ENCODE assay signal across 22 cellular contexts in the genomic region with DNA sequence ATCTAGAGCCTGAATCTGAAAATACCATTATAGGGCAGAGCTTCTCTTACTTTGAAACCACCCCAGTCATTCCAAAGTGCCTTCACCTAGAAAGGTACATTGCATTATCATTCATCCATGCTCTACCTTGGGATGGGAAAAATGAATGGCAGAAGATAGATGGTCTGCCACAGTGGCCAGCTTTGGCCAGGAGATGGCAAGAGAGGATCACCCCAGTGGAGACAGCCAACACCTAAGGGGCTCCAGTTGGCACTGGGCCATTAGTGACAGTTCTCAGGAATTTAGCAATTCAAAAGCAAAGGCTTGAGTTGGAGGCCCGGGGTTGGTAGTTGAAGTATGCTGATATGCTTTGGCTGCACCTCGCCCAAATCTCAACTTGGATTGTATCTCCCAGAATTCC.
"Had no signal": no experiment of that assay in that cellular context is flagged by ENCODE, and none has a peak within 500 bp of the region (broad histone marks: within the 10 kb centered on the region; RNA-seq: fewer than 3 reads in every experiment).

No MANE protein-coding gene starts in this region.

- H3K4me3 ChIP-seq: esophagus squamous epithelium, gastroesophageal sphincter, left ventricle myocardium inferior, lower lobe of right lung, neural progenitor cell, ovary, right atrium auricular region, stomach, thoracic aorta, transverse colon had no signal

- DNase-seq: effector memory CD8-positive, alpha-beta T cell; esophagus squamous epithelium; foreskin fibroblast; glutamatergic neuron; kidney; left cardiac atrium; left ventricle myocardium inferior; lower lobe of right lung; midbrain; nucleus accumbens; ovary; small intestine; stimulated activated CD4-positive, alpha-beta T cell treated with anti-CD3 and anti-CD28 coated beads, Interleukin-12 subunit alpha, Interleukin-12 subunit beta, amount 100 ng/mL, for 4 hours; stimulated activated naive CD4-positive, alpha-beta T cell; stomach; substantia nigra; transverse colon had no signal

- H3K27ac ChIP-seq: esophagus squamous epithelium, gastroesophageal sphincter, left ventricle myocardium inferior, lower lobe of right lung, neural progenitor cell, ovary, right atrium auricular region, stomach, thoracic aorta, transverse colon had no signal

- H3K27me3 ChIP-seq: esophagus squamous epithelium, gastroesophageal sphincter, neural progenitor cell, ovary, right atrium auricular region, stomach, transverse colon had no signal

- H3K9me3 ChIP-seq: left ventricle myocardium inferior, lower lobe of right lung, ovary, right atrium auricular region, thoracic aorta, transverse colon had no signal

- ATAC-seq: effector memory CD8-positive, alpha-beta T cell; gastroesophageal sphincter; left cardiac atrium; lower lobe of right lung; natural killer cell treated with Interleukin-12 subunit alpha and Interleukin-12 subunit beta and Interleukin-15 and Interleukin-18, amount 100 ng/mL, for 72 hours had no signal

- H3K4me1 ChIP-seq: esophagus squamous epithelium, gastroesophageal sphincter, left ventricle myocardium inferior, lower lobe of right lung, neural progenitor cell, right atrium auricular region, stomach, transverse colon had no signal

- H3K36me3 ChIP-seq: esophagus squamous epithelium, gastroesophageal sphincter, left ventricle myocardium inferior, lower lobe of right lung, neural progenitor cell, ovary, right atrium auricular region, stomach, thoracic aorta, transverse colon had no signal
